In the genomic region with DNA sequence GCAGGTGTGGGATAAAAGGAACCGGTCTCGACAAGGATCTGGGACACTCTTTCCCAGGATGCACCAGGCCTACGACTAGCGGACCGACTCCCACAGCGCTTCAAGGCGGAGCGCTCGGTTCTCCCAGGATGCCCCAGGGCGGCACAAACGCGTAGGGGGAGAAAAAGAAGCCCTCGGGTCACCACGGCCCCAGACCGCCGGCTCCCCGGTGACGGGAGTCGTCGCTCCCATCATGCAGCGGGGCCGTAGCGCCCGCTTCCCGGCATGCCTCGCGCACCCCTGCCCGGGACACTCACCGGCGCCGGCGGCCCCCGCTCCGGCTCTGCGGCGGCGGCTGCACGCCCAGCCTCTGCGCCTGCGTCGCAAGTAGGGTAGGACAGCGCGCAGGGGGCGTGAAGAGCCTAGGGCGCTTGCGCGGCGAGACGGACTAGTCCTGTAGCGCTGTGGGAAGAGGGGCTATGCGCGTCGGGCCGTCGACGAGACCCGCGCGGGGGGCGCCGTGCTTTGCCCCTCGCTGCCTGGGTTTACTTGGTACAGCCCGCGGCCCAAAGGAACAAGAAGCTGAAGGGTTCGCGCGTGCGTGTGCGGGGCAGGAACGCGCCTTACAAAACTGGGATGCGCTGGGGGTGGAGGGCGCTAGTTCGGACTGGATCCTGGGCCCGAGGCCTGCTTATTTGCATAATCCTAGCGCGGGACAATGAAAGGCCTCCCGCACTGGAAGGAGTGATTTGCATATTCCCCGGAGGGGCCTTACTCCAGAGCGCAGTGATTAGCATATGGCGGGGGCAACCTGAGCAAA, we compare ENCODE assay signal across 8 cellular contexts. TPM values are rescaled to one million over a fixed set of nuclear protein-coding genes. Genes with fewer than 3 reads are reported as not detected.
DNase-seq lines count a peak whose midpoint lies in the region; ATAC-seq, FAIRE-seq and TF ChIP-seq lines count a peak whose summit lies in the region.

A gene with protein sequence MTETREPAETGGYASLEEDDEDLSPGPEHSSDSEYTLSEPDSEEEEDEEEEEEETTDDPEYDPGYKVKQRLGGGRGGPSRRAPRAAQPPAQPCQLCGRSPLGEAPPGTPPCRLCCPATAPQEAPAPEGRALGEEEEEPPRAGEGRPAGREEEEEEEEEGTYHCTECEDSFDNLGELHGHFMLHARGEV (minus strand): TSS at position 368 of the 799 bp plus-strand sequence. CDS start 5,325 bp downstream, outside the sequence.

- H3K27ac ChIP-seq in H1 (ENCODE audit: low read depth, low read length) (peak within 1 kb of the TSS; percentile 99), mesenchymal stem cell (ENCODE audit: low read length, poor library complexity, severe bottlenecking) (peak within 1 kb of the TSS; percentile 91)

- H2BK120ac ChIP-seq in H1 (replicated peaks; ENCODE audit: low read depth, low read length) (peak within 1 kb of the TSS; percentile 21), mesenchymal stem cell (ENCODE audit: low read depth, low read length) (peak within 1 kb of the TSS; percentile 52)

- peaks cover 0 to 4% of the 10 kb centered on the region in 2 experiments for H4K20me1 ChIP-seq in H1 (replicated peaks in 1 of 2; ENCODE audit: control insufficient read depth in 1 of 2, insufficient read depth in 2 of 2, low read length in 2 of 2)

- H4K8ac ChIP-seq in H1 (ENCODE audit: extremely low read depth, insufficient read depth, low read length): peak within 1 kb of the TSS; percentile 100
- H4K8ac ChIP-seq in mesenchymal stem cell (ENCODE audit: low read length): peak within 1 kb of the TSS; percentile 83

- WGBS in H1 (ENCODE audit: extremely low coverage in 1 of 2, insufficient coverage in 1 of 2, insufficient read length in 1 of 2, insufficient replicate concordance in 2 of 2, low coverage in 1 of 2, low lambda C conversion rate in 2 of 2, missing lambda C conversion rate in 1 of 2), 2 experiments: 1% methylated on average over 70 of the region's 81 CpGs; no CpG with 5 or more reads in 1 of the 2 experiments
- under 1% methylated on average over 81 of the region's 81 CpGs for WGBS in mesenchymal stem cell

- H2BK12ac ChIP-seq in H1 (ENCODE audit: low read depth, low read length) (0 out of 2 replicates have a peak within 1 kb of the TSS, but pooled peaks have one; percentile 31), mesenchymal stem cell (ENCODE audit: low read length in 2 of 2) (peak within 1 kb of the TSS; percentile 18 to 56)

- peaks cover 2% of the 10 kb centered on the region for H3K79me1 ChIP-seq in H1 (ENCODE audit: low read depth, low read length)
- H3K79me1 ChIP-seq in mesenchymal stem cell (replicated peaks; ENCODE audit: low read length, poor library complexity, severe bottlenecking): peaks cover 21% of the 10 kb centered on the region

- FAIRE-seq in H1 (lab: Jason Lieb, UNC): peak; percentile 93

- H3K9me3 ChIP-seq in H1 (ENCODE audit: insufficient read depth in 2 of 2, low read depth in 1 of 2, low read length in 1 of 2): no peaks in the 10 kb centered on the region
- H3K9me3 ChIP-seq in mesenchymal stem cell (ENCODE audit: control insufficient read depth, low read length): no peaks in the 10 kb centered on the region

- H3K9ac ChIP-seq in H1 (replicated peaks in 1 of 4; ENCODE audit: extremely low read depth in 1 of 4, low read depth in 3 of 4, low read length in 3 of 4) (peak within 1 kb of the TSS; percentile 87 to 97 (median 96)), mesenchymal stem cell (ENCODE audit: low read length) (peak within 1 kb of the TSS; percentile 92)

- H3K27me3 Mint-ChIP-seq in activated CD8-positive, alpha-beta memory T cell treated with anti-CD3 and anti-CD28 coated beads, Interleukin-2, amount 10 ng/mL, durations not matched to agents 7 days and 5 days: no peaks in the 10 kb centered on the region

- DNase-seq in COLO668 (lab: John Stamatoyannopoulos, UW; ENCODE audit: unreplicated experiment) (peak; percentile 87), HS-27A (ENCODE audit: low read depth) (peak; percentile 72), NOMO-1 treated with DMSO at 0.1 percent for 48 hours (lab: John Stamatoyannopoulos, UW; ENCODE audit: unreplicated experiment) (peak; percentile 69), H1 (ENCODE audit: low read depth in 1 of 2, low spot score in 2 of 2) (peak; percentile 88 to 89), mesenchymal stem cell (peak; percentile 93)
- DNase-seq in activated CD8-positive, alpha-beta memory T cell treated with anti-CD3 and anti-CD28 coated beads, Interleukin-2, amount 10 ng/mL, durations not matched to agents 7 days and 5 days: peak; percentile 90
- DNase-seq in stimulated activated CD8-positive, alpha-beta memory T cell treated with anti-CD3 and anti-CD28 coated beads, Interleukin-12 subunit alpha, Interleukin-12 subunit beta, amount 100 ng/mL, for 24 hours (ENCODE audit: extremely low read depth): peak; percentile 73

- peak within 1 kb of the TSS; percentile 92 for H3K56ac ChIP-seq in H1 (replicated peaks; ENCODE audit: insufficient read length, low read depth, low read length)

- H3K4me1 Mint-ChIP-seq in activated CD8-positive, alpha-beta memory T cell treated with anti-CD3 and anti-CD28 coated beads, Interleukin-2, amount 10 ng/mL, durations not matched to agents 7 days and 5 days: peaks cover 24% of the 10 kb centered on the region

- H2BK15ac ChIP-seq in H1 (ENCODE audit: low read length) (no peak within 1 kb of the TSS), mesenchymal stem cell (ENCODE audit: low read depth, poor library complexity, severe bottlenecking) (peak within 1 kb of the TSS; percentile 80)

- H3K27me3 ChIP-seq in H1 (replicated peaks in 1 of 4; ENCODE audit: control insufficient read depth in 3 of 4, extremely low read depth in 1 of 4, insufficient read depth in 3 of 4, low read length in 3 of 4): no peaks in the 10 kb centered on the region
- H3K27me3 ChIP-seq in mesenchymal stem cell (ENCODE audit: control insufficient read depth in 1 of 2, insufficient read depth in 1 of 2, low read length in 2 of 2): no peaks in the 10 kb centered on the region

- H3K23ac ChIP-seq in H1 (ENCODE audit: insufficient read length) (no peak within 1 kb of the TSS), mesenchymal stem cell (ENCODE audit: low read length in 2 of 2) (peak within 1 kb of the TSS in 1 of 2 experiments; percentile 90)

- peak within 1 kb of the TSS; percentile 93 for H2AFZ ChIP-seq in H1 (ENCODE audit: low read length)
- peak within 1 kb of the TSS; percentile 72 for H2AFZ ChIP-seq in mesenchymal stem cell (ENCODE audit: low read depth, low read length)

- no peaks in the 10 kb centered on the region for H3K36me3 Mint-ChIP-seq in activated CD8-positive, alpha-beta memory T cell treated with anti-CD3 and anti-CD28 coated beads, Interleukin-2, amount 10 ng/mL, durations not matched to agents 7 days and 5 days

- peak in 1 of 2 experiments; percentile 60; a peak in 2 of 3 replicates for TF ChIP-seq EP300 in H1 (IDR thresholded peaks at IDR 0.05; ENCODE audit: borderline replicate concordance in 1 of 2, low read depth in 2 of 2, low read length in 2 of 2)

- H3K18ac ChIP-seq in H1 (ENCODE audit: extremely low read depth, low read length): peak within 1 kb of the TSS; percentile 89
- H3K18ac ChIP-seq in mesenchymal stem cell (ENCODE audit: low read depth in 1 of 2, low read length in 2 of 2): peak within 1 kb of the TSS; percentile 78 to 93

- H3K4me3 Mint-ChIP-seq in activated CD8-positive, alpha-beta memory T cell treated with anti-CD3 and anti-CD28 coated beads, Interleukin-2, amount 10 ng/mL, durations not matched to agents 7 days and 5 days: peak within 1 kb of the TSS; percentile 89

- peaks cover 10% of the 10 kb centered on the region for H3K23me2 ChIP-seq in H1 (ENCODE audit: low read depth, low read length)

- H3K4me1 ChIP-seq in H1 (replicated peaks in 1 of 4; ENCODE audit: control insufficient read depth in 3 of 4, insufficient read depth in 4 of 4, low read length in 3 of 4) (peaks cover 5 to 13% (median 9%) of the 10 kb centered on the region in 4 experiments), mesenchymal stem cell (ENCODE audit: control insufficient read depth, insufficient read depth, low read depth, low read length) (peaks cover 10% of the 10 kb centered on the region)

- H3K4ac ChIP-seq in H1 (replicated peaks; ENCODE audit: insufficient read length, low read depth, low read length) (peak within 1 kb of the TSS; percentile 96), mesenchymal stem cell (ENCODE audit: low read depth in 1 of 2, low read length in 2 of 2) (peak within 1 kb of the TSS; percentile 42 to 91)

- peak within 1 kb of the TSS; percentile 98 for H4K5ac ChIP-seq in H1 (ENCODE audit: insufficient read length, low read depth, low read length)

- peak within 1 kb of the TSS; percentile 94 for H3K27ac Mint-ChIP-seq in activated CD8-positive, alpha-beta memory T cell treated with anti-CD3 and anti-CD28 coated beads, Interleukin-2, amount 10 ng/mL, durations not matched to agents 7 days and 5 days

- H3K79me2 ChIP-seq in H1 (ENCODE audit: control insufficient read depth in 1 of 2, insufficient read depth in 2 of 2, low read length in 2 of 2): peaks cover 0 to 11% of the 10 kb centered on the region in 2 experiments; a peak in 2 of 4 replicates

- H3K4me2 ChIP-seq in H1 (ENCODE audit: insufficient read depth in 1 of 2, low read depth in 2 of 2, low read length in 2 of 2) (peak within 1 kb of the TSS; percentile 89 to 96), mesenchymal stem cell (ENCODE audit: low read length, poor library complexity, severe bottlenecking) (peak within 1 kb of the TSS; percentile 60)

- peak within 1 kb of the TSS; percentile 99 for H4K91ac ChIP-seq in H1 (replicated peaks; ENCODE audit: insufficient read length, low read length)
- peak within 1 kb of the TSS; percentile 67 for H4K91ac ChIP-seq in mesenchymal stem cell (ENCODE audit: low read length)

- H2BK20ac ChIP-seq in H1 (ENCODE audit: low read length): no peak within 1 kb of the TSS

- no peaks in the 10 kb centered on the region for H3K9me3 Mint-ChIP-seq in activated CD8-positive, alpha-beta memory T cell treated with anti-CD3 and anti-CD28 coated beads, Interleukin-2, amount 10 ng/mL, durations not matched to agents 7 days and 5 days (ENCODE audit: low read depth)

- peak within 1 kb of the TSS; percentile 97 for H2BK5ac ChIP-seq in H1 (ENCODE audit: low read depth, low read length)
- peak within 1 kb of the TSS; percentile 75 for H2BK5ac ChIP-seq in mesenchymal stem cell (ENCODE audit: low read depth, low read length, poor library complexity, severe bottlenecking)

- no peak for TF ChIP-seq RAD21 in H1 (IDR thresholded peaks at IDR 0.05 in 1 of 2, conservative IDR thresholded peaks at IDR 0.05 in 1 of 2; ENCODE audit: low read depth in 2 of 2, low read length in 2 of 2)

- ATAC-seq in GM19467 (IDR thresholded peaks at IDR 0.05; ENCODE audit: unreplicated experiment): peak; percentile 70
- peak; percentile 91 for ATAC-seq in activated CD8-positive, alpha-beta memory T cell treated with anti-CD3 and anti-CD28 coated beads, Interleukin-2, amount 10 ng/mL, durations not matched to agents 7 days and 5 days

- no peak within 1 kb of the TSS for H3K14ac ChIP-seq in H1 (ENCODE audit: insufficient read length)
- H3K14ac ChIP-seq in mesenchymal stem cell (ENCODE audit: low read length in 2 of 2): peak within 1 kb of the TSS in 1 of 2 experiments; percentile 97

- H3K4me3 ChIP-seq in H1 (ENCODE audit: extremely low read depth in 1 of 4, insufficient read depth in 2 of 4, low read depth in 3 of 4, low read length in 4 of 4): peak within 1 kb of the TSS; percentile 69 to 81 (median 76)
- peak within 1 kb of the TSS; percentile 75 to 91 for H3K4me3 ChIP-seq in mesenchymal stem cell (ENCODE audit: insufficient read depth in 1 of 2, low read depth in 1 of 2, low read length in 2 of 2)

- CTCF ChIA-PET in activated CD8-positive, alpha-beta memory T cell treated with anti-CD3 and anti-CD28 coated beads, Interleukin-2, amount 10 ng/mL, durations not matched to agents 7 days and 5 days (lab: Charles Lee): interaction anchor here (1.0 to 1.7 kb wide), 3 partner anchors 22 to 173 kb away, joined by 3 to 4 read pairs (median 3); a partner anchor contains a TSS
- CTCF ChIA-PET in H1 (lab: Charles Lee; ENCODE audit: partially characterized antibody): interaction anchor here (1.3 kb wide), 2 partner anchors 25 to 49 kb away, joined by 3 read pairs; no protein-coding TSS in a partner anchor

- peak in 1 of 2 experiments; percentile 56; a peak in 1 of 3 replicates for TF ChIP-seq POLR2A in H1 (IDR thresholded peaks at IDR 0.05; ENCODE audit: control extremely low read depth in 1 of 2, low read depth in 2 of 2, low read length in 2 of 2)

- no peaks in the 10 kb centered on the region for H3K36me3 ChIP-seq in H1 (ENCODE audit: control insufficient read depth in 2 of 4, insufficient read depth in 4 of 4, low read length in 3 of 4)
- peaks cover 0 to 21% of the 10 kb centered on the region in 2 experiments for H3K36me3 ChIP-seq in mesenchymal stem cell (ENCODE audit: control insufficient read depth in 1 of 2, insufficient read depth in 2 of 2, low read depth in 1 of 2, low read length in 2 of 2)

- POLR2A ChIA-PET in H1 (lab: Charles Lee; ENCODE audit: partially characterized antibody): interaction anchor here (1.1 kb wide), 1 partner anchor 22 kb away, joined by 3 read pairs; no protein-coding TSS in a partner anchor

- TF ChIP-seq CTCF in H1 (IDR thresholded peaks at IDR 0.05; ENCODE audit: control extremely low read depth in 1 of 3, insufficient read depth in 1 of 3, low read depth in 1 of 3, low read length in 3 of 3): no peak

- no peak within 1 kb of the TSS for H2AK5ac ChIP-seq in H1 (ENCODE audit: low read depth, low read length)
- peak within 1 kb of the TSS; percentile 89 for H2AK5ac ChIP-seq in mesenchymal stem cell (ENCODE audit: low read length, severe bottlenecking)

RNA-seq across cellular contexts. Expression of the gene that starts here (rescaled TPM):
- 10 to 100 TPM; 23.0 to 23.2 TPM for total RNA-seq in activated CD8-positive, alpha-beta memory T cell treated with anti-CD3 and anti-CD28 coated beads, Interleukin-2, amount 10 ng/mL, durations not matched to agents 7 days and 5 days
- total RNA-seq in H1 (2021; fragmentation: NEBNext Ultra II Directional; extraction: Animal tissue kit (Norgen Biotek cat#: 25700)): 16.7 and 19.5 TPM in 2 replicates
- polyA plus RNA-seq in H1 (2011; rRNA removed): 7.8 and 15.5 TPM in 2 replicates
- 14.5 TPM for polyA plus RNA-seq in H1 (2011; cell fraction: cytosol; rRNA removed)
- polyA plus RNA-seq in H1 (2011; cell fraction: nucleus; rRNA removed): 16.4 TPM
- polyA plus RNA-seq in H1 (2012, experiment 1 of 2): 15.6 to 23.2 TPM (median 22.3 TPM) in 4 replicates
- polyA plus RNA-seq in H1 (2012, experiment 2 of 2): 13.0 TPM
- 6.0 TPM for polyA plus RNA-seq in H1 (2013, experiment 1 of 2)
- 5.6 TPM for polyA plus RNA-seq in H1 (2013, experiment 2 of 2)
- polyA minus RNA-seq in H1 (2011; rRNA and poly(A)+ RNA removed): 1.1 and 2.2 TPM in 2 replicates
- 5.4 TPM for polyA minus RNA-seq in H1 (2011; cell fraction: cytosol; rRNA and poly(A)+ RNA removed)
- polyA minus RNA-seq in H1 (2011; cell fraction: nucleus; rRNA and poly(A)+ RNA removed): 6.6 TPM
- polyA plus RNA-seq in mesenchymal stem cell (2013, experiment 1 of 2): 22.9 TPM
- 23.3 TPM for polyA plus RNA-seq in mesenchymal stem cell (2013, experiment 2 of 2)

Comparison
In these comparisons a context has a peak if more than half of its experiments do, and no peak if none do; other contexts are left out.
1. Peak in every context shown above with its lines: DNase-seq, ATAC-seq, H3K4me3 ChIP-seq and H3K27ac ChIP-seq.